ENCODE assay signal across 3 cellular contexts in the genomic region with DNA sequence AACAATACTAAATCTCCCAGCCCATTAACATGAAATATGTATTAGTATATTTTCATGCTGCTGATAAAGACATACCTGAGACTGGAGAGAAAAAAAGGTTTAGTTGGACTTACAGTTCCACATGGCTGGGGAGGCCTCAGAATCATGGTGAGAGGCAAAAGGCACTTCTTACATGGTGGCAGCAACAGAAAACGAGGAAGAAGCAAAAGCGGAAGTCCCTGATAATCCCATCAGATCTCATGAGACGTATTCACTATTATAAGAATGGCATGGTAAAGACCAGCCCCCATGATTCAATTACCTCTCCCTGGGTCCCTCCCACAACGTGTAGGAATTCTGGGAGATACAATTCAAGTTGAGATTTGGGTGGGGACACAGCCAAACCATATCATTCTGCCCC. TPM values are rescaled to one million over a fixed set of nuclear protein-coding genes. Genes with fewer than 3 reads are reported as not detected.
"Had no signal": no experiment of that assay in that cellular context is flagged by ENCODE, and none has a peak within 500 bp of the region (broad histone marks: within the 10 kb centered on the region; RNA-seq: fewer than 3 reads in every experiment).

No MANE protein-coding gene starts in this region.

RNA-seq across cellular contexts. Expression of gene CFAP210, which starts 7.4 kb away (rescaled TPM):
- total RNA-seq: GM23248, GM23338, H4 had no signal
